Comparison of ENCODE assay signal across 12 cellular contexts in the genomic region with DNA sequence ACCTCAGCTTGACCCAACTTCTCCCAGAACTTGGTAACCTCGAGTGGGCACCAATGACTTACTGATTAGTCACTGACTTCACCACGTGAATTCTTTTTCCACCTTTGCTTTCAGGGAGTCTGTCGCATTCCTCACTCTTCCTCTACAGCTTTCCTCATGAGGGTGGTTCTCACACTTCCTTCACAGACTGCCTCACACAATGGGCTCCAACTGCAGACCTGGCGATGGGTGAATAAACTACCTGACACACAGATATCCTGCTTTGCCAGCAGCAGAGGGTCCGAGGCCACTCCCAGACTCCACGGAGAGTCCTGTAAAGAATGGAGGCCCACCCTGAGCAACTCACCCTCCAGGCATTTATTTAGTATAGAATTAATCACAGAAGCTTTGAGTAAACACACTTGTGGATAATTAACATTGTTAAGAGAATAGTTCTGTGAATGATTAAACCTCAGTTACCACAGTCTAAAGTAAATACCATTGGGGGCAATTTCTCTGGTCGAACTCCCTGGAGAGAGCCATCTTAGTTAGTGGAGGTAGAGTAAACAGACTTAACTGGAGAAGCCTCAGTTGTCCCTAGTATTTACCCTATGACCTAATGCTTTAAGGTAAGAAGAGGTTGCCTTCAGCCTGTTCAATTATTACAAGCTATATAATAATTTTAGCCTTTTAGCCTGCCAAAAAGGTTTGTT. TPM values are rescaled to one million over a fixed set of nuclear protein-coding genes. Genes with fewer than 3 reads are reported as not detected.
"Had no signal": no experiment of that assay in that cellular context is flagged by ENCODE, and none has a peak within 500 bp of the region (broad histone marks: within the 10 kb centered on the region; RNA-seq: fewer than 3 reads in every experiment).

No MANE protein-coding gene starts in this region.

RNA-seq across cellular contexts. Expression of gene BPY2C, which starts 47.9 kb away (rescaled TPM):
- total RNA-seq: OCI-LY7, PC-3, PC-9, Peyer's patch, Right ventricle myocardium inferior, Right ventricle myocardium superior, RPMI7951, SJCRH30, SJSA1, SK-MEL-5, T-cell had no signal
- polyA plus RNA-seq: SK-N-SH had no signal
